2 cellular contexts compared by ENCODE assay signal in genomic region chr3:57512174-57512573, GRCh38.
TF ChIP-seq lines count a peak whose summit lies in the region.

No MANE protein-coding gene starts in this region.

TF ChIP-seq in HCT116, 20 proteins besides CTCF, POLR2A, EP300 and RAD21:
- TF ChIP-seq ZNF274 (IDR thresholded peaks at IDR 0.05; ENCODE audit: low read depth, low read length) (no peak), MAX (IDR thresholded peaks at IDR 0.05) (no peak), ATF3 (IDR thresholded peaks at IDR 0.05) (no peak), FOSL1 (IDR thresholded peaks at IDR 0.05; ENCODE audit: low read depth) (no peak), EZH2 (IDR thresholded peaks at IDR 0.05) (no peak), CEBPB (IDR thresholded peaks at IDR 0.05; ENCODE audit: low read depth) (no peak), SRF (IDR thresholded peaks at IDR 0.05; ENCODE audit: low read depth) (no peak), SP1 (IDR thresholded peaks at IDR 0.05; ENCODE audit: low read depth) (no peak), JUND (IDR thresholded peaks at IDR 0.05) (no peak), SIN3A (IDR thresholded peaks at IDR 0.05; ENCODE audit: low read depth) (no peak), ZBTB33 (IDR thresholded peaks at IDR 0.05; ENCODE audit: extremely low read depth, insufficient replicate concordance, low read length) (no peak), POLR2AphosphoS5 (IDR thresholded peaks at IDR 0.05; ENCODE audit: low read depth, low read length) (no peak)

TF ChIP-seq in SK-N-SH, 30 proteins besides CTCF, POLR2A, EP300 and RAD21:
- TF ChIP-seq TCF12 (IDR thresholded peaks at IDR 0.05) (no peak), RCOR1 (IDR thresholded peaks at IDR 0.05; ENCODE audit: low read length) (no peak), GATA2 (CRISPR knock-in tag; IDR thresholded peaks at IDR 0.05) (no peak), USF1 (IDR thresholded peaks at IDR 0.05; ENCODE audit: borderline replicate concordance, low read depth) (no peak), TAF1 (IDR thresholded peaks at IDR 0.05; ENCODE audit: borderline replicate concordance, low read depth, low read length) (no peak), MAX (IDR thresholded peaks at IDR 0.05; ENCODE audit: low read depth) (no peak), SIN3A (IDR thresholded peaks at IDR 0.05; ENCODE audit: borderline replicate concordance, low read depth, low read length) (no peak), RXRA (IDR thresholded peaks at IDR 0.05; ENCODE audit: borderline replicate concordance, low read depth) (no peak), FOSL2 (IDR thresholded peaks at IDR 0.05; ENCODE audit: borderline replicate concordance, low read depth) (no peak), EZH2phosphoT487 (IDR thresholded peaks at IDR 0.05; ENCODE audit: borderline replicate concordance, low read depth) (no peak), IRF3 (IDR thresholded peaks at IDR 0.05; ENCODE audit: low read depth, low read length) (no peak), TEAD4 (IDR thresholded peaks at IDR 0.05; ENCODE audit: borderline replicate concordance, insufficient read depth) (no peak), FOXM1 (IDR thresholded peaks at IDR 0.05; ENCODE audit: low read depth) (no peak), PBX3 (IDR thresholded peaks at IDR 0.05) (no peak), MEF2A (IDR thresholded peaks at IDR 0.05; ENCODE audit: borderline replicate concordance, low read depth) (no peak), NRF1 (IDR thresholded peaks at IDR 0.05; ENCODE audit: low read depth, low read length) (no peak), YY1 (IDR thresholded peaks at IDR 0.05; ENCODE audit: low read depth) (no peak), GABPA (IDR thresholded peaks at IDR 0.05; ENCODE audit: low read depth) (no peak), POLR2AphosphoS5 (IDR thresholded peaks at IDR 0.05; ENCODE audit: low read depth, low read length) (no peak), CHD2 (IDR thresholded peaks at IDR 0.05; ENCODE audit: low read length, partially characterized antibody) (no peak)
